In genomic region chr20:15675813-15676484, GRCh38 we compare ENCODE assay signal across 18 cellular contexts.
"Had no signal": no experiment of that assay in that cellular context is flagged by ENCODE, and none has a peak within 500 bp of the region (broad histone marks: within the 10 kb centered on the region; RNA-seq: fewer than 3 reads in every experiment).

No MANE protein-coding gene starts in this region.

- H3K27ac ChIP-seq: colonic mucosa, pancreas had no signal

- H3K4me1 Mint-ChIP-seq: naive thymus-derived CD8-positive, alpha-beta T cell; neural crest cell had no signal

- DNase-seq: colonic mucosa; dermis blood vessel endothelial cell; endodermal cell; foreskin melanocyte; head of caudate nucleus; hippocampal formation; mammary epithelial cell; mucosa of descending colon; naive thymus-derived CD8-positive, alpha-beta T cell; nucleus accumbens; pancreas; stimulated activated CD4-positive, alpha-beta T cell treated with anti-CD3 and anti-CD28 coated beads, Interleukin-2, amount 100 ng/mL, for 48 hours; stimulated activated naive CD4-positive, alpha-beta T cell treated with Interleukin-2 at 50 U/mL for 16 hours; trophoblast cell had no signal

- FAIRE-seq: pancreas, urothelium cell line had no signal

- H3K4me3 Mint-ChIP-seq: endodermal cell; naive thymus-derived CD8-positive, alpha-beta T cell; neural crest cell had no signal

- H3K9me3 ChIP-seq: colonic mucosa, mucosa of descending colon, pancreas had no signal

- H3K27ac Mint-ChIP-seq: endodermal cell; naive thymus-derived CD8-positive, alpha-beta T cell; progenitor cell of endocrine pancreas had no signal

- H3K27me3 Mint-ChIP-seq: naive thymus-derived CD8-positive, alpha-beta T cell; progenitor cell of endocrine pancreas had no signal

- H3K36me3 ChIP-seq: colonic mucosa, pancreas had no signal

- H3K4me1 ChIP-seq: colonic mucosa, pancreas had no signal

- H3K36me3 Mint-ChIP-seq: naive thymus-derived CD8-positive, alpha-beta T cell had no signal

- ATAC-seq: mucosa of descending colon; naive thymus-derived CD8-positive, alpha-beta T cell; pancreas had no signal

- H3K27me3 ChIP-seq: colonic mucosa, pancreas had no signal

- H3K4me2 ChIP-seq: smooth muscle cell had no signal

- H3K9me3 Mint-ChIP-seq: endodermal cell had no signal

- H3K4me3 ChIP-seq: colonic mucosa, mucosa of descending colon, pancreas, smooth muscle cell had no signal
